Comparison of ENCODE assay signal across 17 cellular contexts in the genomic region with DNA sequence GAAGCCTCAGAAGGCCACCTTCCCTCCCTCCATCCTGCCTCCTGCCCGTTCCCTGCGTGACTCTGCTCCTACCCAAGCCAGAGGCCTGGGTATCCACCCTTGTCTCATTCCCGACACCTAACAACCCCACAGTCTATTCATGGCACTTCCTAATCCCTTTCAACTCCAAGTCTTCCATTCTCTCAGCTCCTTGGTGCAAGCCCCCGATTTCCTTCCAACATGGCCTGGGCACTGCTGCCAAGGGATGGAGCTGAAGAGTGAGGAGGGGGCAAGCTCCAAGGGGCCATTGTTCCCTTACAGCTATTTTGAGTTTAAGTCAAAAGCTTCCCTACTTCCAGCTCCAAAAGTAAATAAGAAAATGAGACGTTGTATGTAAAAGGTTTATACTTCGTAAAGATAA.
DNase-seq lines count a peak whose midpoint lies in the region; TF ChIP-seq lines count a peak whose summit lies in the region.
"Had no signal": no experiment of that assay in that cellular context is flagged by ENCODE, and none has a peak within 500 bp of the region (broad histone marks: within the 10 kb centered on the region; RNA-seq: fewer than 3 reads in every experiment).

No MANE protein-coding gene starts in this region.

- no peak overlapping the region for H3K27ac ChIP-seq in right atrium auricular region
- no peak overlapping the region for H3K27ac ChIP-seq in left ventricle myocardium inferior (replicated peaks)
- H3K27ac ChIP-seq in neuronal stem cell (replicated peaks; ENCODE audit: low read length) = no peak overlapping the region
- H3K27ac ChIP-seq: 22Rv1; A549; BLaER1 treated with 17β-estradiol and CSF1 and Interleukin-3, amounts not matched to agents 10 nM and 100 nM; C4-2B had no signal

- no peak overlapping the region for H3K18ac ChIP-seq in neuronal stem cell (ENCODE audit: low read length)

- H3K9me3 ChIP-seq in right atrium auricular region = no peaks in the 10 kb centered on the region
- H3K9me3 ChIP-seq in left ventricle myocardium inferior (replicated peaks) = no peaks in the 10 kb centered on the region
- H3K9me3 ChIP-seq in neuronal stem cell (replicated peaks in 1 of 2; ENCODE audit: control insufficient read depth in 2 of 2, insufficient read depth in 1 of 2, low read depth in 1 of 2, low read length in 2 of 2) = peaks cover 0 to under 1% of the 10 kb centered on the region in 2 donors
- H3K9me3 ChIP-seq: A549; BLaER1 treated with 17β-estradiol and CSF1 and Interleukin-3, amounts not matched to agents 10 nM and 100 nM; Caco-2 had no signal

- no peak overlapping the region for H2BK5ac ChIP-seq in neuronal stem cell (ENCODE audit: low read length)

- H3K27me3 ChIP-seq in right atrium auricular region (no peaks in the 10 kb centered on the region), left ventricle myocardium inferior (ENCODE audit: low read depth) (no peaks in the 10 kb centered on the region), neuronal stem cell (ENCODE audit: control insufficient read depth in 3 of 3, insufficient read depth in 3 of 3, low read depth in 1 of 3, low read length in 3 of 3) (peaks cover 0 to 2% (median 0%) of the 10 kb centered on the region in 3 experiments)
- H3K27me3 ChIP-seq: BLaER1 treated with 17β-estradiol and CSF1 and Interleukin-3, amounts not matched to agents 10 nM and 100 nM had no signal

- no peak overlapping the region for H2BK12ac ChIP-seq in neuronal stem cell (ENCODE audit: low read length)

- H2BK15ac ChIP-seq in neuronal stem cell (ENCODE audit: low read length) = peak overlapping the region; percentile 42

- WGBS in neuronal stem cell (ENCODE audit: extremely low coverage in 2 of 2, insufficient read length in 2 of 2, insufficient replicate concordance in 1 of 2), 2 donors = no CpG with 5 or more reads among the region's 6 CpGs

- no peak overlapping the region for H2BK120ac ChIP-seq in neuronal stem cell (ENCODE audit: low read depth, low read length)

- H4K91ac ChIP-seq in neuronal stem cell (ENCODE audit: low read depth, low read length, poor library complexity) = peak overlapping the region; percentile 61

- peak; percentile 16 for DNase-seq in right atrium auricular region (ENCODE audit: low spot score)
- DNase-seq in left ventricle myocardium inferior = no peak
- no peak for DNase-seq in neuronal stem cell (ENCODE audit: low spot score)
- no peak for DNase-seq in posterior cingulate gyrus
- DNase-seq in central memory CD4-positive, alpha-beta T cell = no peak
- DNase-seq: AML-193; Caco-2; Calu3; CD4-positive, alpha-beta T cell; CD8-positive, alpha-beta T cell; DMS79 treated with DMSO at 0.1 percent for 48 hours; GDM1 had no signal

- no peaks in the 10 kb centered on the region for H3K4me1 ChIP-seq in right atrium auricular region
- no peaks in the 10 kb centered on the region for H3K4me1 ChIP-seq in left ventricle myocardium inferior
- H3K4me1 ChIP-seq in neuronal stem cell (ENCODE audit: control insufficient read depth in 2 of 2, insufficient read depth in 1 of 2, low read depth in 1 of 2, low read length in 2 of 2) = peaks cover 3 to 14% of the 10 kb centered on the region in 2 donors
- H3K4me1 ChIP-seq: A549, Caco-2 had no signal

- H3K23ac ChIP-seq in neuronal stem cell (ENCODE audit: low read depth, low read length, poor library complexity) = no peak overlapping the region

- H2AFZ ChIP-seq in neuronal stem cell (ENCODE audit: low read length) = no peak overlapping the region

- H3K36me3 ChIP-seq in right atrium auricular region = no peaks in the 10 kb centered on the region
- no peaks in the 10 kb centered on the region for H3K36me3 ChIP-seq in left ventricle myocardium inferior
- no peaks in the 10 kb centered on the region for H3K36me3 ChIP-seq in neuronal stem cell (replicated peaks in 1 of 2; ENCODE audit: control insufficient read depth in 2 of 2, insufficient read depth in 2 of 2, low read length in 2 of 2)
- H3K36me3 ChIP-seq: BLaER1 treated with 17β-estradiol and CSF1 and Interleukin-3, amounts not matched to agents 10 nM and 100 nM had no signal

- H2AK5ac ChIP-seq in neuronal stem cell (ENCODE audit: low read depth, low read length) = peak overlapping the region; percentile 70

- no peak overlapping the region for H3K9ac ChIP-seq in neuronal stem cell (ENCODE audit: low read depth, low read length, poor library complexity)
- H3K9ac ChIP-seq: BLaER1 treated with 17β-estradiol and CSF1 and Interleukin-3, amounts not matched to agents 10 nM and 100 nM had no signal

- no peak overlapping the region for H4K8ac ChIP-seq in neuronal stem cell (ENCODE audit: low read depth, low read length)

- H3K4me2 ChIP-seq in neuronal stem cell (ENCODE audit: insufficient read depth, low read length, poor library complexity, severe bottlenecking) = no peak overlapping the region
- H3K4me2 ChIP-seq: A549; BLaER1 treated with 17β-estradiol and CSF1 and Interleukin-3, amounts not matched to agents 10 nM and 100 nM had no signal

- H3K4ac ChIP-seq in neuronal stem cell (ENCODE audit: low read length) = no peak overlapping the region

- H3K14ac ChIP-seq in neuronal stem cell (ENCODE audit: low read length) = no peak overlapping the region

- intact Hi-C loops in left ventricle myocardium inferior (cut with micrococcal nuclease) = no loop called here
- intact Hi-C loops in posterior cingulate gyrus (cut with DNase I) = loop anchor here (10.0 kb wide), 1 partner anchor 166 kb away; no protein-coding TSS in a partner anchor

- H3K4me3 ChIP-seq in right atrium auricular region = no peak overlapping the region
- H3K4me3 ChIP-seq in left ventricle myocardium inferior = no peak overlapping the region
- H3K4me3 ChIP-seq in neuronal stem cell (ENCODE audit: low read length in 2 of 2) = no peak overlapping the region
- H3K4me3 ChIP-seq: A549; BLaER1 treated with 17β-estradiol and CSF1 and Interleukin-3, amounts not matched to agents 10 nM and 100 nM; GM12878 had no signal

- TF ChIP-seq CTCF in right atrium auricular region (IDR thresholded peaks at IDR 0.05) (no peak), left ventricle myocardium inferior (IDR thresholded peaks at IDR 0.05; ENCODE audit: borderline replicate concordance) (no peak)

- H3K79me1 ChIP-seq in neuronal stem cell (ENCODE audit: low read depth, low read length) = no peaks in the 10 kb centered on the region
